16 cellular contexts compared by ENCODE assay signal in the genomic region with DNA sequence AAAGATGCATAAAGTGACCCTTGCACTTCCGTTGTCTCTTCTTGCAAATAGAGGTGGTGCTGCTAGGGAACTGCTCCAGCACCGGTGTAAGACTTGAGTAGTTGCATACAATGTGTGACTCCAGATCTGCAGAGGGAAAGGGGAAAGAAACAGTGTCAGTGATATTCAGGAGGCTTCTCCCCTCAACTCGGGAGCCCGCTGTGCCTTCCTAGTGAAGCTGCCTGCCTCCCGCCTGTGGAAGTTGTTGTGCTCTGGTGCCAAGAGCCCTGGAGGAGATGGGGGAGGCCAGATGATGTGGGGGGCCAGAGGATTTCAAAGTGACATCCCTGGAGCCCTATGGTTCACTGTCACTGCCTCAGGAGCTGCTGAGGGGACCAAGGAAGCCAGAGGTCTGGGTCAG. TPM values are rescaled to one million over a fixed set of nuclear protein-coding genes. Genes with fewer than 3 reads are reported as not detected.
DNase-seq lines count a peak whose midpoint lies in the region; ATAC-seq and TF ChIP-seq lines count a peak whose summit lies in the region.
"Had no signal": no experiment of that assay in that cellular context is flagged by ENCODE, and none has a peak within 500 bp of the region (broad histone marks: within the 10 kb centered on the region; RNA-seq: fewer than 3 reads in every experiment).

No MANE protein-coding gene starts in this region.

- H3K9me3 ChIP-seq in neutrophil = no peaks in the 10 kb centered on the region
- H3K9me3 ChIP-seq: Caco-2 had no signal

- H3K27ac Mint-ChIP-seq in activated naive CD8-positive, alpha-beta T cell treated with anti-CD3 and anti-CD28 coated beads, Interleukin-2, amount 50 U/mL, for 24 hours = peak overlapping the region; percentile 52
- H3K27ac Mint-ChIP-seq in activated naive CD8-positive, alpha-beta T cell treated with anti-CD3 and anti-CD28 coated beads for 36 hours = no peak overlapping the region
- peak overlapping the region; percentile 67 for H3K27ac Mint-ChIP-seq in dendritic cell treated with granulocyte-macrophage colony-stimulating factor and Interleukin-4, amounts not matched to agents 40 ng/mL and 50 ng/mL, for 4 days
- H3K27ac Mint-ChIP-seq: HFFc6 had no signal

- peaks cover 58 to 66% of the 10 kb centered on the region in 2 experiments for H3K4me1 ChIP-seq in neutrophil (ENCODE audit: control insufficient read depth in 1 of 2, insufficient read depth in 1 of 2, low read depth in 1 of 2, low read length in 1 of 2)
- H3K4me1 ChIP-seq: Caco-2 had no signal

- no peak for ATAC-seq in activated naive CD8-positive, alpha-beta T cell treated with anti-CD3 and anti-CD28 coated beads, Interleukin-2, amount 50 U/mL, for 24 hours
- no peak for ATAC-seq in GM18505 (IDR thresholded peaks at IDR 0.05; ENCODE audit: unreplicated experiment)
- ATAC-seq: HepG2 had no signal

- H3K9me3 Mint-ChIP-seq in activated naive CD8-positive, alpha-beta T cell treated with anti-CD3 and anti-CD28 coated beads, Interleukin-2, amount 50 U/mL, for 24 hours = no peaks in the 10 kb centered on the region
- no peaks in the 10 kb centered on the region for H3K9me3 Mint-ChIP-seq in activated naive CD8-positive, alpha-beta T cell treated with anti-CD3 and anti-CD28 coated beads for 36 hours
- H3K9me3 Mint-ChIP-seq in dendritic cell treated with granulocyte-macrophage colony-stimulating factor and Interleukin-4, amounts not matched to agents 40 ng/mL and 50 ng/mL, for 4 days = no peaks in the 10 kb centered on the region
- H3K9me3 Mint-ChIP-seq: CD8-positive, alpha-beta memory T cell; HFFc6 had no signal

- H3K4me3 ChIP-seq in neutrophil (ENCODE audit: low read depth in 1 of 2, low read length in 1 of 2) = no peak overlapping the region

- H3K27me3 ChIP-seq in neutrophil = no peaks in the 10 kb centered on the region

- H3K4me1 Mint-ChIP-seq in activated naive CD8-positive, alpha-beta T cell treated with anti-CD3 and anti-CD28 coated beads, Interleukin-2, amount 50 U/mL, for 24 hours = peaks cover 2% of the 10 kb centered on the region
- H3K4me1 Mint-ChIP-seq in activated naive CD8-positive, alpha-beta T cell treated with anti-CD3 and anti-CD28 coated beads for 36 hours = peaks cover 1% of the 10 kb centered on the region
- peaks cover 83% of the 10 kb centered on the region for H3K4me1 Mint-ChIP-seq in dendritic cell treated with granulocyte-macrophage colony-stimulating factor and Interleukin-4, amounts not matched to agents 40 ng/mL and 50 ng/mL, for 4 days (ENCODE audit: low read depth)
- H3K4me1 Mint-ChIP-seq: CD8-positive, alpha-beta memory T cell had no signal

- H3K27ac ChIP-seq in neutrophil = peak overlapping the region; percentile 77

- no peak for TF ChIP-seq CTCF in neutrophil (IDR thresholded peaks at IDR 0.05)

- peaks cover 91% of the 10 kb centered on the region for H3K36me3 ChIP-seq in neutrophil

- H3K36me3 Mint-ChIP-seq in activated naive CD8-positive, alpha-beta T cell treated with anti-CD3 and anti-CD28 coated beads, Interleukin-2, amount 50 U/mL, for 24 hours (ENCODE audit: low read depth) = no peaks in the 10 kb centered on the region
- H3K36me3 Mint-ChIP-seq in activated naive CD8-positive, alpha-beta T cell treated with anti-CD3 and anti-CD28 coated beads for 36 hours = peaks cover 6% of the 10 kb centered on the region
- peaks cover 85% of the 10 kb centered on the region for H3K36me3 Mint-ChIP-seq in dendritic cell treated with granulocyte-macrophage colony-stimulating factor and Interleukin-4, amounts not matched to agents 40 ng/mL and 50 ng/mL, for 4 days (ENCODE audit: low read depth)

- no peaks in the 10 kb centered on the region for H3K27me3 Mint-ChIP-seq in activated naive CD8-positive, alpha-beta T cell treated with anti-CD3 and anti-CD28 coated beads, Interleukin-2, amount 50 U/mL, for 24 hours
- no peaks in the 10 kb centered on the region for H3K27me3 Mint-ChIP-seq in activated naive CD8-positive, alpha-beta T cell treated with anti-CD3 and anti-CD28 coated beads for 36 hours
- no peaks in the 10 kb centered on the region for H3K27me3 Mint-ChIP-seq in dendritic cell treated with granulocyte-macrophage colony-stimulating factor and Interleukin-4, amounts not matched to agents 40 ng/mL and 50 ng/mL, for 4 days
- H3K27me3 Mint-ChIP-seq: B cell; CD8-positive, alpha-beta memory T cell had no signal

- intact Hi-C loops in dendritic cell treated with granulocyte-macrophage colony-stimulating factor and Interleukin-4, amounts not matched to agents 40 ng/mL and 50 ng/mL, for 4 days (cut with micrococcal nuclease) = no loop called here

- DNase-seq in activated naive CD8-positive, alpha-beta T cell treated with anti-CD3 and anti-CD28 coated beads, Interleukin-2, amount 50 U/mL, for 24 hours = no peak
- no peak for DNase-seq in activated naive CD8-positive, alpha-beta T cell treated with anti-CD3 and anti-CD28 coated beads for 36 hours
- no peak for DNase-seq in medulla oblongata (ENCODE audit: extremely low spot score)
- DNase-seq in pons (ENCODE audit: low spot score) = no peak
- DNase-seq: C1 segment of cervical spinal cord; Caco-2; CD8-positive, alpha-beta memory T cell; DND-41; GDM1; HCEC 1CT; HFFc6 had no signal

- no peak overlapping the region for H3K4me3 Mint-ChIP-seq in activated naive CD8-positive, alpha-beta T cell treated with anti-CD3 and anti-CD28 coated beads, Interleukin-2, amount 50 U/mL, for 24 hours
- no peak overlapping the region for H3K4me3 Mint-ChIP-seq in activated naive CD8-positive, alpha-beta T cell treated with anti-CD3 and anti-CD28 coated beads for 36 hours
- no peak overlapping the region for H3K4me3 Mint-ChIP-seq in dendritic cell treated with granulocyte-macrophage colony-stimulating factor and Interleukin-4, amounts not matched to agents 40 ng/mL and 50 ng/mL, for 4 days
- H3K4me3 Mint-ChIP-seq: B cell; CD8-positive, alpha-beta memory T cell; HFFc6 had no signal

- no peak for TF ChIP-seq POLR2A in GM18505 (IDR thresholded peaks at IDR 0.05; ENCODE audit: borderline replicate concordance, extremely low read depth, insufficient read depth, insufficient read length)

RNA-seq across cellular contexts. Expression of a gene that starts 30.4 kb away (rescaled TPM):
- 10 to 100 TPM; 23.2 to 24.2 TPM for total RNA-seq in activated naive CD8-positive, alpha-beta T cell treated with anti-CD3 and anti-CD28 coated beads for 36 hours
